ENCODE assay signal across 8 cellular contexts in the genomic region with DNA sequence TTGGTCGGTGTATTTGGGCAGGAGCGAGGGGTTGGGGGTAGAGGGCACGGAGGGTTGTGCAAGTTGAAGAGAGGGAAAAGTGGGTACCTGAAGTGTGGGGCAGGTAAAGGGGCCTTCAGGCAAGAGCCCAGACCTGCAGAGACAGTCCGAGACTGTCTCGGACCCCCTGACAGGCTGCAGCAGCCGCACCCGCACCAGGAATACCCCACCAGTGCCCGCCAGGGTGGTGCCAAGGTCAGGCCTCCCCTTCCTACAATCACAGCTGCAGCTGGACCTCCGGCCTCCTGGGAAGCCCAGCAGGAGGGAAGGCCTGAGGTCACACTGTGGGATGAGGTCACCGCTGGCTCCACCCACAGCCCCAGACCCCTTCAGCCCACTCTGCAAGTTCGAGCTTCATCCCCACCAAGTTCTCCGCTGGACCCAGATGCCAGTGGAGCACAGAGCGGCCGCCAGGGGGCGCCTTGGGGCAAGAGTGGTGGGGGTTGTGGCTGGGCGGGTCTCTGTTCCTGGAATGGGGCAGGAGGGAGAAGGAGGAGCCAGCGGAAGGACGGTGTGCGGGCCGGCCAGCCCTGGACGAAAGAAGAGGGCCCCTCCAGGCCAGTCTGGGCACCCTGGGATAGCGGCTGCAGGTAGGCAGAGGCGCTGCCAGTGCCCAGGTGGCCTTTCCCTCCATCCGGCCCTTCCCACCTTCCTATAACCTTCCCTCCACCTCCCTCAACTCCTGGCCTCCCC. TPM values are rescaled to one million over a fixed set of nuclear protein-coding genes. Genes with fewer than 3 reads are reported as not detected.
DNase-seq lines count a peak whose midpoint lies in the region; ATAC-seq and TF ChIP-seq lines count a peak whose summit lies in the region.

A gene (plus strand): TSS at position 539 of the 732 bp plus-strand sequence. CDS start 452 bp downstream, outside the sequence.

- ATAC-seq in HG02763 (IDR thresholded peaks at IDR 0.05; ENCODE audit: unreplicated experiment) (peak; percentile 41), lung (ENCODE audit: insufficient read depth, low FRiP score) (peak; percentile 91), HG03378 (IDR thresholded peaks at IDR 0.05; ENCODE audit: unreplicated experiment) (no peak)

- WGBS in lung, 2 donors, result 34 to 46% methylated on average over 16 to 24 of the region's 24 CpGs

- peak within 1 kb of the TSS; percentile 36 for H3K4me3 ChIP-seq in lung

- H3K9me3 ChIP-seq in lung (ENCODE audit: control insufficient read depth in 2 of 2, insufficient read depth in 1 of 2, low read length in 1 of 2), result no peaks in the 10 kb centered on the region

- intact Hi-C loops in activated CD4-positive, alpha-beta memory T cell treated with anti-CD3 and anti-CD28 coated beads for 36 hours (cut with micrococcal nuclease), result loop anchor here (2.0 to 10.0 kb wide), 2 partner anchors 110 to 460 kb away; a partner anchor contains a TSS

- peak; percentile 83 for TF ChIP-seq CTCF in lung (IDR thresholded peaks at IDR 0.05; ENCODE audit: control extremely low read depth, extremely low read depth)

- H3K4me1 Mint-ChIP-seq in activated CD4-positive, alpha-beta memory T cell treated with anti-CD3 and anti-CD28 coated beads for 36 hours (ENCODE audit: low read depth), result no peaks in the 10 kb centered on the region

- peaks cover 0 to 8% of the 10 kb centered on the region in 2 donors for H3K4me1 ChIP-seq in lung (ENCODE audit: control insufficient read depth in 2 of 2, insufficient read depth in 2 of 2, low read length in 2 of 2)

- peak within 1 kb of the TSS in 1 of 2 donors; percentile 18 for H3K27ac ChIP-seq in lung (ENCODE audit: low read depth in 1 of 2, low read length in 1 of 2)

- peaks cover 0 to 37% of the 10 kb centered on the region in 2 donors for H3K36me3 ChIP-seq in lung (ENCODE audit: control insufficient read depth in 2 of 2, insufficient read depth in 2 of 2, low read length in 2 of 2)

- POLR2A ChIA-PET in activated CD4-positive, alpha-beta memory T cell treated with anti-CD3 and anti-CD28 coated beads for 36 hours (lab: Charles Lee), result no interaction called here

- H3K4me3 Mint-ChIP-seq in activated CD4-positive, alpha-beta memory T cell treated with anti-CD3 and anti-CD28 coated beads for 36 hours, result no peak within 1 kb of the TSS

- no peaks in the 10 kb centered on the region for H3K27me3 ChIP-seq in lung (ENCODE audit: control insufficient read depth, insufficient read depth)

- H3K9me3 Mint-ChIP-seq in activated CD4-positive, alpha-beta memory T cell treated with anti-CD3 and anti-CD28 coated beads for 36 hours, result no peaks in the 10 kb centered on the region

- DNase-seq in COR-L47 (lab: John Stamatoyannopoulos, UW) (peak; percentile 46), NCI-H69 (lab: John Stamatoyannopoulos, UW) (peak; percentile 83), ecto neural progenitor cell (ENCODE audit: low spot score) (peak; percentile 96), lung (ENCODE audit: low spot score) (peak; percentile 92)
- peak; percentile 88 for DNase-seq in activated CD4-positive, alpha-beta memory T cell treated with anti-CD3 and anti-CD28 coated beads for 36 hours
- DNase-seq in stimulated activated CD4-positive, alpha-beta T cell treated with anti-CD3 and anti-CD28 coated beads, TNF-alpha, amount 100 ng/mL, for 24 hours (ENCODE audit: low read depth in 3 of 3), result peak; percentile 62 to 79 (median 72)

- H3K27me3 Mint-ChIP-seq in activated CD4-positive, alpha-beta memory T cell treated with anti-CD3 and anti-CD28 coated beads for 36 hours, result no peaks in the 10 kb centered on the region

- H3K36me3 Mint-ChIP-seq in activated CD4-positive, alpha-beta memory T cell treated with anti-CD3 and anti-CD28 coated beads for 36 hours, result peaks cover 11% of the 10 kb centered on the region

- H3K27ac Mint-ChIP-seq in activated CD4-positive, alpha-beta memory T cell treated with anti-CD3 and anti-CD28 coated beads for 36 hours, result no peak within 1 kb of the TSS

- CTCF ChIA-PET in activated CD4-positive, alpha-beta memory T cell treated with anti-CD3 and anti-CD28 coated beads for 36 hours (lab: Charles Lee), result interaction anchor here (0.7 to 3.8 kb wide), 33 partner anchors 8 to 883 kb away, joined by 3 to 37 read pairs (median 5); a partner anchor contains a TSS

RNA-seq across cellular contexts. Expression of the gene that starts here (rescaled TPM):
- 1 to 10 TPM; 2.2 TPM for total RNA-seq in activated CD4-positive, alpha-beta memory T cell treated with anti-CD3 and anti-CD28 coated beads for 36 hours
- total RNA-seq in lung, result 10 to 100 TPM in 1 of 2 donors, 1 to 10 TPM in 1; 6.2 to 34.5 TPM
- polyA plus RNA-seq in lung, result 10 to 100 TPM; 20.2 to 21.1 TPM

Comparison
In these comparisons a context has a peak if more than half of its experiments do, and no peak if none do; other contexts are left out.
1. DNase-seq: peak in every context shown above with its lines; median percentile 96 in ecto neural progenitor cell; 92 in lung; 88 in activated CD4-positive, alpha-beta memory T cell treated with anti-CD3 and anti-CD28 coated beads for 36 hours; 83 in NCI-H69; 72 in stimulated activated CD4-positive, alpha-beta T cell treated with anti-CD3 and anti-CD28 coated beads, TNF-alpha, amount 100 ng/mL, for 24 hours; 46 in COR-L47.